ENCODE assay signal across 8 cellular contexts in the genomic region with DNA sequence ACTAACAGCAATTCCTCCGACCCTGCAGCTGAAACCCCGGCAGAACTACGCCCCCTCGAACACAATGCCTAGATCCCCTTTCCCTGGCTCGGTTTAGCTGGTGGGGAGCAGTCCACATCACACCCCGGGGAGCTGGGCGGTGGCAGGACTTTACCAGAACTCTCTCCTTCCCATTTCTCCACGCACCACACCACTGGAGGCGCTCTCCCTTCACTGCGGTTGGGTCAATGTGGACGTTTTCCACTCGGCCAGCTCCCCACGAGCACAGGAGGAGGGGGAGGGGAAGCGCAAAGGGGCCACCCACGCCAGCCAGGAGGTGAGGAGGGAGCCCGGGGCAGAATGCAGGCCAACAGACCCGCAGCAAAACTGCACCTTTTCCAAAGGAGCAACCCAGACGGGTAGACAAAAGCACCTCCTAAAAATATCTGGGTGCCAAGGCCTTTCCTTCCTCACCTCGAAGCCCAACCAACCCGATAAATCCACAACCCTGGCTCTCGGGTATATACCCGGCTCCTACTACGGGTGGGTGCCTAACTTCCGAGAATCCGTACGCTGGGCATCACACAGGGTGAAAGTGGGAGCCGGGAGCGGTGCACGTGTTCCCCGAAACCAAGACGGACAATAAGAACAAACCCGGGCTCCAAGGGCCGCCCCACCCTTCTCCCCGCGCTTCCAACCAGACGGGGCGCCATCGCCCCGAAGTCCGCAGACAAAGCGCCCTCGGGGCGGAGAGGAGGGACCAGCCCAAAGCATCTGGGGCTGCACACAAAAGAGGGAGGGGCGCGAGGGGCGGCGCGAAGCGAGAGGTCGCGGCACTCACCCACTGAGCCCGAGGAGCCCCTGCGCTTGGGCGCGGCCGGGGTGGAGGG. TPM values are rescaled to one million over a fixed set of nuclear protein-coding genes. Genes with fewer than 3 reads are reported as not detected.
DNase-seq lines count a peak whose midpoint lies in the region; ATAC-seq, FAIRE-seq and TF ChIP-seq lines count a peak whose summit lies in the region.

No MANE protein-coding gene starts in this region.

- intact Hi-C loops in GM12878 (cut with micrococcal nuclease; ENCODE audit: unreplicated experiment), result loop anchor here (10.0 kb wide), 2 partner anchors 366 to 474 kb away; partner anchors contain the start of gene CCDC88A

- no peak for FAIRE-seq in GM12878 (lab: Jason Lieb, UNC)

- H3K36me3 ChIP-seq in GM12878 (ENCODE audit: control insufficient read depth in 2 of 2, insufficient read depth in 2 of 2, low read length in 1 of 2), result no peaks in the 10 kb centered on the region

- TF ChIP-seq CTCF in GM12878 (IDR thresholded peaks at IDR 0.05 in 2 of 3, conservative IDR thresholded peaks at IDR 0.05 in 1 of 3; ENCODE audit: control insufficient read depth in 2 of 3, extremely low read depth in 1 of 3, insufficient read depth in 1 of 3, low read depth in 3 of 3, low read length in 3 of 3), result peak; percentile 58 to 63 (median 61)

- no peaks in the 10 kb centered on the region for H3K9me3 ChIP-seq in GM12878 (replicated peaks; ENCODE audit: control insufficient read depth, insufficient read depth, low read length)

- POLR2A ChIA-PET in GM12878 (lab: Charles Lee), result interaction anchor here (1.0 to 4.2 kb wide), 14 partner anchors 9 to 934 kb away, joined by 3 to 37 read pairs (median 4); partner anchors contain the start of gene ACYP2

- H2AFZ ChIP-seq in GM12878 (ENCODE audit: control insufficient read depth, low read depth, low read length), result peak overlapping the region; percentile 88

- TF ChIP-seq RAD21 in GM12878 (IDR thresholded peaks at IDR 0.05; ENCODE audit: insufficient read depth, low read depth, low read length), result peak; percentile 58

- peaks cover 10% of the 10 kb centered on the region; the same call in 1 of the 2 replicates for H3K4me1 ChIP-seq in GM12878 (ENCODE audit: control insufficient read depth, insufficient read depth, low read length)

- peak; percentile 69 for DNase-seq in D341Med (ENCODE audit: low spot score)
- peak; percentile 71 for DNase-seq in H4 (ENCODE audit: low spot score)
- peak; percentile 18 for DNase-seq in NCI-H187 treated with DMSO at 0.1 percent for 48 hours (lab: John Stamatoyannopoulos, UW)
- DNase-seq in T-helper 9 cell, result peak; percentile 55
- DNase-seq in GM12878 (ENCODE audit: low read depth, low spot score), result no peak
- DNase-seq in hippocampal formation (lab: John Stamatoyannopoulos, UW), result peak; percentile 86 to 87
- peak; percentile 61 for DNase-seq in renal cortical epithelial cell (ENCODE audit: low read depth)

- H3K79me2 ChIP-seq in GM12878 (ENCODE audit: control insufficient read depth, insufficient read depth, low read length), result peaks cover 66% of the 10 kb centered on the region

- ATAC-seq in GM12878 (peak; percentile 47), GM18867 (IDR thresholded peaks at IDR 0.05; ENCODE audit: unreplicated experiment) (no peak)

- SMC1A ChIA-PET in GM12878 (lab: Charles Lee; ENCODE audit: uncharacterized antibody, unreplicated experiment), result interaction anchor here (0.8 to 7.5 kb wide), 15 partner anchors 9 to 125 kb away, joined by 3 to 98 read pairs (median 9); no protein-coding TSS in a partner anchor

- peak; percentile 54 for TF ChIP-seq POLR2A in GM12878 (IDR thresholded peaks at IDR 0.05; ENCODE audit: low read depth, low read length)

- CTCF ChIA-PET in GM12878 (lab: Yijun Ruan, JAX), result interaction anchor here (0.6 to 7.5 kb wide), 28 partner anchors 8 to 922 kb away, joined by 3 to 146 read pairs (median 6); no protein-coding TSS in a partner anchor

- no peaks in the 10 kb centered on the region for H3K27me3 ChIP-seq in GM12878 (replicated peaks in 1 of 2; ENCODE audit: control insufficient read depth in 2 of 2, insufficient read depth in 2 of 2, low read length in 1 of 2)

- H3K4me2 ChIP-seq in GM12878 (ENCODE audit: control insufficient read depth, insufficient read depth), result peak overlapping the region; percentile 83

- WGBS in GM12878 (ENCODE audit: insufficient coverage, insufficient replicate concordance, low lambda C conversion rate, missing lambda C conversion rate), result under 1% methylated on average over 40 of the region's 56 CpGs

- in situ Hi-C loops in GM12878 (cut with MboI), result no loop called here

- peak overlapping the region; percentile 89 for H3K4me3 ChIP-seq in GM12878

- no peaks in the 10 kb centered on the region for H4K20me1 ChIP-seq in GM12878 (ENCODE audit: control insufficient read depth, insufficient read depth)

- peak overlapping the region; percentile 97 for H3K9ac ChIP-seq in GM12878 (ENCODE audit: control insufficient read depth, insufficient read depth, low read length)

- H3K27ac ChIP-seq in GM12878 (ENCODE audit: control insufficient read depth, insufficient read depth), result peak overlapping the region; percentile 86

- RAD21 ChIA-PET in GM12878 (lab: Charles Lee; ENCODE audit: unreplicated experiment), result interaction anchor here (0.7 to 5.0 kb wide), 25 partner anchors 8 to 182 kb away, joined by 3 to 107 read pairs (median 7); no protein-coding TSS in a partner anchor

- no peak for TF ChIP-seq EP300 in GM12878 (IDR thresholded peaks at IDR 0.05; ENCODE audit: borderline replicate concordance in 1 of 2, control insufficient read depth in 1 of 2, low read depth in 2 of 2, low read length in 2 of 2)

- BruUV-seq in GM12878 (replicated peaks; lab: Mats Ljungman, UMichigan), result no TSS peak

TF ChIP-seq in GM12878, 131 proteins besides CTCF, POLR2A, EP300 and RAD21 (continues in another document):
- peak; percentile 86 for TF ChIP-seq EED (IDR thresholded peaks at IDR 0.05; ENCODE audit: low read depth)
- peak; percentile 62 to 66 for TF ChIP-seq BHLHE40 (IDR thresholded peaks at IDR 0.05; ENCODE audit: borderline replicate concordance in 1 of 2, low read depth in 2 of 2, low read length in 1 of 2)
- peak; percentile 70 for TF ChIP-seq MLLT1 (IDR thresholded peaks at IDR 0.05)
- TF ChIP-seq, protein P1, sequence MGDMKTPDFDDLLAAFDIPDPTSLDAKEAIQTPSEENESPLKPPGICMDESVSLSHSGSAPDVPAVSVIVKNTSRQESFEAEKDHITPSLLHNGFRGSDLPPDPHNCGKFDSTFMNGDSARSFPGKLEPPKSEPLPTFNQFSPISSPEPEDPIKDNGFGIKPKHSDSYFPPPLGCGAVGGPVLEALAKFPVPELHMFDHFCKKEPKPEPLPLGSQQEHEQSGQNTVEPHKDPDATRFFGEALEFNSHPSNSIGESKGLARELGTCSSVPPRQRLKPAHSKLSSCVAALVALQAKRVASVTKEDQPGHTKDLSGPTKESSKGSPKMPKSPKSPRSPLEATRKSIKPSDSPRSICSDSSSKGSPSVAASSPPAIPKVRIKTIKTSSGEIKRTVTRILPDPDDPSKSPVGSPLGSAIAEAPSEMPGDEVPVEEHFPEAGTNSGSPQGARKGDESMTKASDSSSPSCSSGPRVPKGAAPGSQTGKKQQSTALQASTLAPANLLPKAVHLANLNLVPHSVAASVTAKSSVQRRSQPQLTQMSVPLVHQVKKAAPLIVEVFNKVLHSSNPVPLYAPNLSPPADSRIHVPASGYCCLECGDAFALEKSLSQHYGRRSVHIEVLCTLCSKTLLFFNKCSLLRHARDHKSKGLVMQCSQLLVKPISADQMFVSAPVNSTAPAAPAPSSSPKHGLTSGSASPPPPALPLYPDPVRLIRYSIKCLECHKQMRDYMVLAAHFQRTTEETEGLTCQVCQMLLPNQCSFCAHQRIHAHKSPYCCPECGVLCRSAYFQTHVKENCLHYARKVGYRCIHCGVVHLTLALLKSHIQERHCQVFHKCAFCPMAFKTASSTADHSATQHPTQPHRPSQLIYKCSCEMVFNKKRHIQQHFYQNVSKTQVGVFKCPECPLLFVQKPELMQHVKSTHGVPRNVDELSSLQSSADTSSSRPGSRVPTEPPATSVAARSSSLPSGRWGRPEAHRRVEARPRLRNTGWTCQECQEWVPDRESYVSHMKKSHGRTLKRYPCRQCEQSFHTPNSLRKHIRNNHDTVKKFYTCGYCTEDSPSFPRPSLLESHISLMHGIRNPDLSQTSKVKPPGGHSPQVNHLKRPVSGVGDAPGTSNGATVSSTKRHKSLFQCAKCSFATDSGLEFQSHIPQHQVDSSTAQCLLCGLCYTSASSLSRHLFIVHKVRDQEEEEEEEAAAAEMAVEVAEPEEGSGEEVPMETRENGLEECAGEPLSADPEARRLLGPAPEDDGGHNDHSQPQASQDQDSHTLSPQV (IDR thresholded peaks at IDR 0.05), result no peak
- TF ChIP-seq NR2C1 (IDR thresholded peaks at IDR 0.05), result no peak

RNA-seq across cellular contexts. Expression of gene RTN4, which starts 1.1 kb away (rescaled TPM):
- 120 and 187 TPM in 2 replicates for total RNA-seq in H4 (2014; rRNA removed; shearing (Covaris generic))
- 114 and 117 TPM in 2 replicates for total RNA-seq in GM12878 (2013; cell fraction: nucleolus; rRNA removed)
- total RNA-seq in GM12878 (2014; rRNA removed) (55.5 and 56.0 TPM in 2 replicates), GM12878 (2014; rRNA removed; fragmentation: Illumina TruSeq; extraction: Trizol) (65.5 and 69.7 TPM in 2 replicates), GM12878 (2021) (133 TPM in 2 replicates), renal cortical epithelial cell (168 and 604 TPM in 2 replicates)
- 56.1 TPM for polyA plus RNA-seq in GM12878 (2011; ENCODE audit: low read depth)
- polyA plus RNA-seq in GM12878 (2011; rRNA removed) (94.3 and 135 TPM in 2 replicates), GM12878 (2014; fragmentation: Illumina TruSeq; extraction: Trizol) (130 and 166 TPM in 2 replicates), GM12878 (2014; fragmentation: Nextera tagmentation; extraction: Ambion mirVana) (100 to 1,000 TPM in 1 of 2 experiments, 10 to 100 TPM in 1; 68.0 to 112 TPM), GM12878 (2014; rRNA removed) (71.2 and 72.6 TPM in 2 replicates), GM12878 (2016; fragmentation: Nextera tagmentation; extraction: Ambion mirVana) (10 to 100 TPM; 78.4 to 88.1 TPM)
- 31.6 and 46.1 TPM in 2 replicates for polyA plus RNA-seq in GM12878 (2011; cell fraction: cytosol; rRNA removed)
- polyA plus RNA-seq in GM12878 (2011; cell fraction: nucleus; rRNA removed), result 43.0 and 55.6 TPM in 2 replicates
- polyA plus RNA-seq in GM12878 (2012), result 94.6 and 95.7 TPM in 2 replicates
- 50.2 and 64.6 TPM in 2 replicates for polyA minus RNA-seq in GM12878 (2011; rRNA and poly(A)+ RNA removed)
- polyA minus RNA-seq in GM12878 (2011; cell fraction: cytosol; rRNA and poly(A)+ RNA removed), result 23.1 and 32.0 TPM in 2 replicates
- polyA minus RNA-seq in GM12878 (2011; cell fraction: nucleus; rRNA and poly(A)+ RNA removed), result 25.6 and 43.1 TPM in 2 replicates
